ENCODE assay signal across 13 cellular contexts in the genomic region with DNA sequence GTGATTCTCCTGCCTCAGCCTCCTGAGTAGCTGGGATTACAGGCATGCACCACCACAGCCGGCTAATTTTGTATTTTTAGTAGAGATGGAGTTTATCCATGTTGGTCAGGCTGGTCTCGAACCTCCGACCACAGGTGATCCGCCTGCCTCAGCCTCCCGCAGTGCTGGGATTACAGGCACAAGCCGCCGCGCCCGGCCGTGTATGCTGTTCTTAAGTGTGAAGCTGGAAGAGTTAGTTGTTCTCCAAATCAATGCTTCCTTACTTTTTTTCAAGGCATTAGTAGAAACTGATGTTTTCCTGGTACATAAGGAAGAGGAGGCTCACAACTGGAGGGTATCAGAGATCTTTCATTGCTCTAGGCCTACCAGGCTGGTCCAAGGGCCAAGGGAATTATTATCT. TPM values are rescaled to one million over a fixed set of nuclear protein-coding genes. Genes with fewer than 3 reads are reported as not detected.
"Had no signal": no experiment of that assay in that cellular context is flagged by ENCODE, and none has a peak within 500 bp of the region (broad histone marks: within the 10 kb centered on the region; RNA-seq: fewer than 3 reads in every experiment).

No MANE protein-coding gene starts in this region.

RNA-seq across cellular contexts. Expression of gene TBC1D3C, which starts 19.7 kb away (rescaled TPM):
- total RNA-seq: cerebellum; dermis microvascular lymphatic vessel endothelial cell; endothelial cell of umbilical vein; heart left ventricle; left lung; naive thymus-derived CD4-positive, alpha-beta T cell; renal cortical epithelial cell; sigmoid colon; stomach; thyroid gland; ureter had no signal
- polyA plus RNA-seq: endothelial cell of umbilical vein; naive thymus-derived CD4-positive, alpha-beta T cell had no signal

RNA-seq across cellular contexts. Expression of gene TBC1D3E, which starts 39.6 kb away (rescaled TPM):
- total RNA-seq: cerebellum, dermis microvascular lymphatic vessel endothelial cell, endothelial cell of umbilical vein, heart left ventricle, left lung, lung, omental fat pad, renal cortical epithelial cell, sigmoid colon, thyroid gland, ureter had no signal
- polyA plus RNA-seq: endothelial cell of umbilical vein; heart left ventricle; lung; naive thymus-derived CD4-positive, alpha-beta T cell; sigmoid colon; stomach had no signal
